ENCODE assay signal across 18 cellular contexts in genomic region chr15:71518661-71519060, GRCh38.
A peak's percentile ranks its signal among the peaks of the same experiment; 100 is the strongest.
DNase-seq lines count a peak whose midpoint lies in the region; ATAC-seq and TF ChIP-seq lines count a peak whose summit lies in the region.
"Had no signal": no experiment of that assay in that cellular context is flagged by ENCODE, and none has a peak within 500 bp of the region (broad histone marks: within the 10 kb centered on the region; RNA-seq: fewer than 3 reads in every experiment).

No MANE protein-coding gene starts in this region.

- no peaks in the 10 kb centered on the region for H4K20me1 ChIP-seq in mammary epithelial cell (ENCODE audit: insufficient read depth, low read length)
- H4K20me1 ChIP-seq: BLaER1 treated with 17β-estradiol and CSF1 and Interleukin-3, amounts not matched to agents 10 nM and 100 nM had no signal

- H3K79me2 ChIP-seq in mammary epithelial cell (ENCODE audit: insufficient read depth, low read length) = no peaks in the 10 kb centered on the region

- in situ Hi-C loops in mammary epithelial cell (cut with MboI; ENCODE audit: low sequenced_read_pairs in 2 of 2) (no loop called here), brain microvascular endothelial cell (cut with HindIII; ENCODE audit: low pct_ligation_motif_present, low sequenced_read_pairs) (no loop called here)

- H2AFZ ChIP-seq in mammary epithelial cell (ENCODE audit: low read depth, low read length) = no peak overlapping the region

- TF ChIP-seq CTCF in mammary epithelial cell (conservative IDR thresholded peaks at IDR 0.05 in 1 of 2, IDR thresholded peaks at IDR 0.05 in 1 of 2; ENCODE audit: extremely low read depth in 1 of 2, insufficient read depth in 1 of 2, low read depth in 1 of 2, low read length in 2 of 2) (no peak), breast epithelium (IDR thresholded peaks at IDR 0.05) (no peak), brain microvascular endothelial cell (IDR thresholded peaks at IDR 0.05; ENCODE audit: low read depth, low read length, missing control alignments) (no peak)

- H3K9me3 ChIP-seq in mammary epithelial cell (replicated peaks; ENCODE audit: insufficient read depth, low read length) (no peaks in the 10 kb centered on the region), breast epithelium (no peaks in the 10 kb centered on the region)
- H3K9me3 ChIP-seq: A549; BLaER1 treated with 17β-estradiol and CSF1 and Interleukin-3, amounts not matched to agents 10 nM and 100 nM; Caco-2 had no signal

- dilution Hi-C loops in mammary epithelial cell (cut with HindIII; ENCODE audit: low sequenced_read_pairs) = no loop called here

- no peak overlapping the region for H3K9ac ChIP-seq in mammary epithelial cell (ENCODE audit: insufficient read depth, low read length)
- H3K9ac ChIP-seq: BLaER1 treated with 17β-estradiol and CSF1 and Interleukin-3, amounts not matched to agents 10 nM and 100 nM had no signal

- DNase-seq in mammary epithelial cell = peak; percentile 30
- no peak for DNase-seq in breast epithelium (ENCODE audit: low spot score in 2 of 2)
- peak; percentile 21 for DNase-seq in foreskin melanocyte
- peak; percentile 8 for DNase-seq in pulmonary artery endothelial cell (ENCODE audit: low read depth, low spot score)
- DNase-seq in brain microvascular endothelial cell = no peak
- DNase-seq: AML-193; Caco-2; Calu3; CD4-positive, alpha-beta T cell; CD8-positive, alpha-beta T cell; DMS79 treated with DMSO at 0.1 percent for 48 hours; GF-D8 had no signal

- H3K4me1 ChIP-seq in mammary epithelial cell (ENCODE audit: insufficient read depth, low read length) (peaks cover 18% of the 10 kb centered on the region), breast epithelium (peaks cover 0 to 3% of the 10 kb centered on the region in 2 donors)
- H3K4me1 ChIP-seq: A549; BLaER1 treated with 17β-estradiol and CSF1 and Interleukin-3, amounts not matched to agents 10 nM and 100 nM had no signal

- no TSS peak for BruUV-seq in mammary epithelial cell (replicated peaks; lab: Mats Ljungman, UMichigan)

- 38% methylated on average over 2 of the region's 2 CpGs for WGBS in mammary epithelial cell (ENCODE audit: low coverage, missing lambda C conversion rate)

- no peak overlapping the region for H3K4me2 ChIP-seq in mammary epithelial cell (ENCODE audit: insufficient read depth, low read depth, low read length)
- H3K4me2 ChIP-seq: A549; BLaER1 treated with 17β-estradiol and CSF1 and Interleukin-3, amounts not matched to agents 10 nM and 100 nM had no signal

- ATAC-seq in GM21619 (IDR thresholded peaks at IDR 0.05; ENCODE audit: unreplicated experiment) = no peak
- ATAC-seq: A549; CD8-positive, alpha-beta T cell; GM12878 had no signal

- no peaks in the 10 kb centered on the region for H3K36me3 ChIP-seq in mammary epithelial cell (ENCODE audit: insufficient read depth, low read length)
- H3K36me3 ChIP-seq in breast epithelium = no peaks in the 10 kb centered on the region
- H3K36me3 ChIP-seq in brain microvascular endothelial cell (replicated peaks) = no peaks in the 10 kb centered on the region
- H3K36me3 ChIP-seq: BLaER1 treated with 17β-estradiol and CSF1 and Interleukin-3, amounts not matched to agents 10 nM and 100 nM had no signal

- H3K27ac ChIP-seq in mammary epithelial cell (ENCODE audit: insufficient read depth, low read depth, low read length) (no peak overlapping the region), breast epithelium (peak overlapping the region in 1 of 2 donors; percentile 84), brain microvascular endothelial cell (no peak overlapping the region)
- H3K27ac ChIP-seq: 22Rv1; A549; BLaER1 treated with 17β-estradiol and CSF1 and Interleukin-3, amounts not matched to agents 10 nM and 100 nM; C4-2B had no signal

- no peak for TF ChIP-seq POLR2A in breast epithelium (IDR thresholded peaks at IDR 0.05)

- intact Hi-C loops in mammary epithelial cell (cut with micrococcal nuclease) (no loop called here), breast epithelium (cut with DNase I; ENCODE audit: low total_unique reads) (loop anchor here (5.0 kb wide), 1 partner anchor 1266 kb away; no protein-coding TSS in a partner anchor)

- no peaks in the 10 kb centered on the region for H3K27me3 ChIP-seq in mammary epithelial cell (ENCODE audit: insufficient read depth, low read length)
- H3K27me3 ChIP-seq in breast epithelium = no peaks in the 10 kb centered on the region
- no peaks in the 10 kb centered on the region for H3K27me3 ChIP-seq in brain microvascular endothelial cell (replicated peaks)
- H3K27me3 ChIP-seq: BLaER1 treated with 17β-estradiol and CSF1 and Interleukin-3, amounts not matched to agents 10 nM and 100 nM had no signal

- CTCF ChIA-PET in mammary epithelial cell (lab: Charles Lee; ENCODE audit: low non-redundant PET) = no interaction called here

- H3K4me3 ChIP-seq in mammary epithelial cell (replicated peaks in 1 of 3; ENCODE audit: insufficient read depth in 1 of 3, low read depth in 2 of 3, low read length in 3 of 3) (no peak overlapping the region), breast epithelium (no peak overlapping the region), brain microvascular endothelial cell (ENCODE audit: low read depth, low read length) (no peak overlapping the region)
- H3K4me3 ChIP-seq: A549; BLaER1 treated with 17β-estradiol and CSF1 and Interleukin-3, amounts not matched to agents 10 nM and 100 nM; GM12878 had no signal

Comparison
In these comparisons a context has a peak if more than half of its experiments do, and no peak if none do; other contexts are left out.
1. DNase-seq: peak in mammary epithelial cell (single experiment), foreskin melanocyte (single experiment) and pulmonary artery endothelial cell (single experiment); none in breast epithelium (0 of 2) and brain microvascular endothelial cell (single experiment).